10 cellular contexts compared by ENCODE assay signal in genomic region chr2:28407976-28408690, GRCh38. TPM values are rescaled to one million over a fixed set of nuclear protein-coding genes. Genes with fewer than 3 reads are reported as not detected.
DNase-seq lines count a peak whose midpoint lies in the region; ATAC-seq lines count a peak whose summit lies in the region.
"Had no signal": no experiment of that assay in that cellular context is flagged by ENCODE, and none has a peak within 500 bp of the region (broad histone marks: within the 10 kb centered on the region; RNA-seq: fewer than 3 reads in every experiment).

No MANE protein-coding gene starts in this region.

- POLR2A ChIA-PET in activated CD4-positive, alpha-beta memory T cell treated with anti-CD3 and anti-CD28 coated beads, Interleukin-2, amount 10 ng/mL, durations not matched to agents 7 days and 5 days (lab: Charles Lee) = interaction anchor here (0.7 to 5.2 kb wide), 14 partner anchors 12 to 705 kb away, joined by 3 to 85 read pairs (median 3); partner anchors contain the start of genes FOSL2 and MRPL33

- peaks cover 88% of the 10 kb centered on the region for H3K36me3 Mint-ChIP-seq in activated CD4-positive, alpha-beta T cell treated with anti-CD3 and anti-CD28 coated beads, Interleukin-2, amount 10 ng/mL, durations not matched to agents 24 days and 14 days (ENCODE audit: low read depth)
- peaks cover 92% of the 10 kb centered on the region for H3K36me3 Mint-ChIP-seq in activated CD4-positive, alpha-beta memory T cell treated with anti-CD3 and anti-CD28 coated beads, Interleukin-2, amount 10 ng/mL, durations not matched to agents 7 days and 5 days (ENCODE audit: low read depth)
- H3K36me3 Mint-ChIP-seq in immature natural killer cell = peaks cover 14 to 63% (median 41%) of the 10 kb centered on the region in 3 donors
- H3K36me3 Mint-ChIP-seq in stimulated activated memory B cell treated with anti-CD40 and anti-IgM and Interleukin-4, amounts not matched to agents 10 μg/mL and 1 μg/mL and 100 μg/mL, for 72 hours = peaks cover 82% of the 10 kb centered on the region

- no peaks in the 10 kb centered on the region for H3K9me3 Mint-ChIP-seq in activated CD4-positive, alpha-beta T cell treated with anti-CD3 and anti-CD28 coated beads, Interleukin-2, amount 10 ng/mL, durations not matched to agents 24 days and 14 days
- no peaks in the 10 kb centered on the region for H3K9me3 Mint-ChIP-seq in activated CD4-positive, alpha-beta memory T cell treated with anti-CD3 and anti-CD28 coated beads, Interleukin-2, amount 10 ng/mL, durations not matched to agents 7 days and 5 days
- no peaks in the 10 kb centered on the region for H3K9me3 Mint-ChIP-seq in immature natural killer cell
- no peaks in the 10 kb centered on the region for H3K9me3 Mint-ChIP-seq in stimulated activated memory B cell treated with anti-CD40 and anti-IgM and Interleukin-4, amounts not matched to agents 10 μg/mL and 1 μg/mL and 100 μg/mL, for 72 hours

- no peaks in the 10 kb centered on the region for H3K27me3 Mint-ChIP-seq in activated CD4-positive, alpha-beta T cell treated with anti-CD3 and anti-CD28 coated beads, Interleukin-2, amount 10 ng/mL, durations not matched to agents 24 days and 14 days
- H3K27me3 Mint-ChIP-seq in activated CD4-positive, alpha-beta memory T cell treated with anti-CD3 and anti-CD28 coated beads, Interleukin-2, amount 10 ng/mL, durations not matched to agents 7 days and 5 days = no peaks in the 10 kb centered on the region
- H3K27me3 Mint-ChIP-seq in immature natural killer cell (ENCODE audit: low read depth in 3 of 3) = peaks cover 56 to 81% (median 74%) of the 10 kb centered on the region in 3 donors
- H3K27me3 Mint-ChIP-seq in stimulated activated memory B cell treated with anti-CD40 and anti-IgM and Interleukin-4, amounts not matched to agents 10 μg/mL and 1 μg/mL and 100 μg/mL, for 72 hours = peaks cover 20% of the 10 kb centered on the region

- intact Hi-C loops in activated CD4-positive, alpha-beta T cell treated with anti-CD3 and anti-CD28 coated beads, Interleukin-2, amount 10 ng/mL, durations not matched to agents 24 days and 14 days (cut with micrococcal nuclease) = no loop called here

- no peak for ATAC-seq in stimulated activated memory B cell treated with anti-CD40 and anti-IgM and Interleukin-4, amounts not matched to agents 10 μg/mL and 1 μg/mL and 100 μg/mL, for 72 hours

- CTCF ChIA-PET in activated CD4-positive, alpha-beta memory T cell treated with anti-CD3 and anti-CD28 coated beads, Interleukin-2, amount 10 ng/mL, durations not matched to agents 7 days and 5 days (lab: Charles Lee) = interaction anchor here (0.7 to 3.6 kb wide), 8 partner anchors 11 to 654 kb away, joined by 3 to 10 read pairs (median 3); partner anchors contain the start of gene FOSL2

- peaks cover 78% of the 10 kb centered on the region for H3K4me1 Mint-ChIP-seq in activated CD4-positive, alpha-beta T cell treated with anti-CD3 and anti-CD28 coated beads, Interleukin-2, amount 10 ng/mL, durations not matched to agents 24 days and 14 days
- H3K4me1 Mint-ChIP-seq in activated CD4-positive, alpha-beta memory T cell treated with anti-CD3 and anti-CD28 coated beads, Interleukin-2, amount 10 ng/mL, durations not matched to agents 7 days and 5 days = peaks cover 93% of the 10 kb centered on the region
- H3K4me1 Mint-ChIP-seq in immature natural killer cell = peaks cover 85 to 98% of the 10 kb centered on the region in 2 donors
- H3K4me1 Mint-ChIP-seq in stimulated activated memory B cell treated with anti-CD40 and anti-IgM and Interleukin-4, amounts not matched to agents 10 μg/mL and 1 μg/mL and 100 μg/mL, for 72 hours = peaks cover 15% of the 10 kb centered on the region

- no peak for DNase-seq in activated CD4-positive, alpha-beta T cell treated with anti-CD3 and anti-CD28 coated beads, Interleukin-2, amount 10 ng/mL, durations not matched to agents 24 days and 14 days
- DNase-seq in activated CD4-positive, alpha-beta T cell treated with anti-CD3 and anti-CD28 coated beads for 4 hours = no peak
- DNase-seq in activated CD4-positive, alpha-beta memory T cell treated with anti-CD3 and anti-CD28 coated beads, Interleukin-2, amount 10 ng/mL, durations not matched to agents 7 days and 5 days = no peak
- DNase-seq in immature natural killer cell = peak in 1 of 3 donors; percentile 4
- DNase-seq in kidney tubule cell (ENCODE audit: low spot score) = no peak
- no peak for DNase-seq in stimulated activated CD4-positive, alpha-beta T cell treated with anti-CD3 and anti-CD28 coated beads, Interleukin-4, amount 100 ng/mL, for 24 hours
- no peak for DNase-seq in NCI-H526 (lab: John Stamatoyannopoulos, UW)
- DNase-seq: kidney glomerular epithelial cell had no signal

- H3K4me3 Mint-ChIP-seq in activated CD4-positive, alpha-beta T cell treated with anti-CD3 and anti-CD28 coated beads, Interleukin-2, amount 10 ng/mL, durations not matched to agents 24 days and 14 days = peak overlapping the region; percentile 75
- no peak overlapping the region for H3K4me3 Mint-ChIP-seq in activated CD4-positive, alpha-beta memory T cell treated with anti-CD3 and anti-CD28 coated beads, Interleukin-2, amount 10 ng/mL, durations not matched to agents 7 days and 5 days
- H3K4me3 Mint-ChIP-seq in immature natural killer cell = peak overlapping the region; percentile 87 to 93 (median 89)
- no peak overlapping the region for H3K4me3 Mint-ChIP-seq in stimulated activated memory B cell treated with anti-CD40 and anti-IgM and Interleukin-4, amounts not matched to agents 10 μg/mL and 1 μg/mL and 100 μg/mL, for 72 hours
- H3K4me3 Mint-ChIP-seq: brain had no signal

- H3K27ac Mint-ChIP-seq in activated CD4-positive, alpha-beta T cell treated with anti-CD3 and anti-CD28 coated beads, Interleukin-2, amount 10 ng/mL, durations not matched to agents 24 days and 14 days = peak overlapping the region; percentile 95
- peak overlapping the region; percentile 97 for H3K27ac Mint-ChIP-seq in activated CD4-positive, alpha-beta memory T cell treated with anti-CD3 and anti-CD28 coated beads, Interleukin-2, amount 10 ng/mL, durations not matched to agents 7 days and 5 days
- H3K27ac Mint-ChIP-seq in immature natural killer cell = peak overlapping the region; percentile 99 to 100 (median 100)
- H3K27ac Mint-ChIP-seq in stimulated activated memory B cell treated with anti-CD40 and anti-IgM and Interleukin-4, amounts not matched to agents 10 μg/mL and 1 μg/mL and 100 μg/mL, for 72 hours = peak overlapping the region; percentile 22

RNA-seq across cellular contexts. Expression of gene FOSL2, which starts 15.5 kb away (rescaled TPM):
- total RNA-seq in activated CD4-positive, alpha-beta T cell treated with anti-CD3 and anti-CD28 coated beads, Interleukin-2, amount 10 ng/mL, durations not matched to agents 24 days and 14 days = 73.2 and 80.6 TPM in 2 replicates
- total RNA-seq in activated CD4-positive, alpha-beta memory T cell treated with anti-CD3 and anti-CD28 coated beads, Interleukin-2, amount 10 ng/mL, durations not matched to agents 7 days and 5 days = 100 to 1,000 TPM in 1 of 2 experiments, 10 to 100 TPM in 1; 96.4 to 100 TPM
- 10 to 100 TPM; 27.2 to 54.3 (median 28.7) TPM for polyA plus RNA-seq in immature natural killer cell

Comparison
In these comparisons a context has a peak if more than half of its experiments do, and no peak if none do; other contexts are left out.
1. H3K27ac Mint-ChIP-seq: peak in every context shown above with its lines; median percentile 100 in immature natural killer cell; 97 in activated CD4-positive, alpha-beta memory T cell treated with anti-CD3 and anti-CD28 coated beads, Interleukin-2, amount 10 ng/mL, durations not matched to agents 7 days and 5 days; 95 in activated CD4-positive, alpha-beta T cell treated with anti-CD3 and anti-CD28 coated beads, Interleukin-2, amount 10 ng/mL, durations not matched to agents 24 days and 14 days; 22 in stimulated activated memory B cell treated with anti-CD40 and anti-IgM and Interleukin-4, amounts not matched to agents 10 μg/mL and 1 μg/mL and 100 μg/mL, for 72 hours.
2. H3K4me3 Mint-ChIP-seq: peak in activated CD4-positive, alpha-beta T cell treated with anti-CD3 and anti-CD28 coated beads, Interleukin-2, amount 10 ng/mL, durations not matched to agents 24 days and 14 days (single experiment) and immature natural killer cell (5 of 5); none in activated CD4-positive, alpha-beta memory T cell treated with anti-CD3 and anti-CD28 coated beads, Interleukin-2, amount 10 ng/mL, durations not matched to agents 7 days and 5 days (single experiment) and stimulated activated memory B cell treated with anti-CD40 and anti-IgM and Interleukin-4, amounts not matched to agents 10 μg/mL and 1 μg/mL and 100 μg/mL, for 72 hours (single experiment).